23 cellular contexts compared by ENCODE assay signal in the genomic region with DNA sequence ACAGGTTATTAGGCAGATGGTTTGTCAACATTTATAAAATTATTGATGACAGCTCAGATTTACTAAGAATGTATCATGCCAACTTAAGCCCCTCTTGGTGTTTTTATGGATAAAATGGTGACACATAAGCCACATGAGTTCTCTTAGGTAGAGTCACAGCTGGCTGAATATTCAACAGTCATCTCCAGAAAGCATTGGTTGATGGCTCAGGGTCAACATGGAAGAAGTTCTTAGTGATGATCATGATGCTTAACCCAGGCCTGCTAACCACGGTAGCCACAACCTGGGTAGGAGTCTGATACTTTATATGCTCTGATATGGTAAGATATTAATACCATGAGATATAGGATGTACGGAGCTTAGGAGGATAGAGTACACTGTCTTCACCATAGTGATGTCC.
"Had no signal": no experiment of that assay in that cellular context is flagged by ENCODE, and none has a peak within 500 bp of the region (broad histone marks: within the 10 kb centered on the region; RNA-seq: fewer than 3 reads in every experiment).

No MANE protein-coding gene starts in this region.

- H3K9me3 Mint-ChIP-seq: activated T-cell treated with anti-CD3 and anti-CD28 coated beads, Interleukin-2, amount 50 U/mL, for 24 hours; activated T-helper 2 cell treated with anti-CD3 and anti-CD28 coated beads, Interferon-gamma antibody, Interleukin-2, Interleukin-4, amounts not matched to agents 10 μg/mL and 5 μg/mL and 100 μg/mL, durations not matched to agents 14 hours and 24 hours and 36 hours; stimulated activated naive CD8-positive, alpha-beta T cell treated with anti-CD3 and anti-CD28 coated beads, Interleukin-15, Interleukin-2, amounts not matched to agents 100 ng/mL and 50 ng/mL, for 24 hours; T-cell; T-helper 2 cell treated with Interferon-gamma antibody and Interleukin-4, amounts not matched to agents 5 μg/mL and 100 μg/mL, for 36 hours; type B pancreatic cell had no signal

- DNase-seq: activated CD4-positive, alpha-beta T cell treated with anti-CD3 and anti-CD28 coated beads, Interleukin-2, amount 50 U/mL, for 1 hour; activated CD8-positive, alpha-beta memory T cell treated with anti-CD3 and anti-CD28 coated beads, Interleukin-2, amount 50 U/mL, for 4 hours; activated T-cell treated with anti-CD3 and anti-CD28 coated beads, Interleukin-2, amount 50 U/mL, for 24 hours; cerebellar nuclear complex; colonic mucosa; effector CD8-positive, alpha-beta T cell; esophagus squamous epithelium; foreskin melanocyte; left ventricle myocardium superior; sigmoid colon; small intestine; substantia nigra; T-cell; uterus had no signal

- H3K27ac ChIP-seq: ascending aorta, colonic mucosa, epithelial cell of prostate, esophagus squamous epithelium, uterus had no signal

- H3K4me1 Mint-ChIP-seq: brain, nephron, T-cell had no signal

- H3K27ac Mint-ChIP-seq: activated naive CD8-positive, alpha-beta T cell; activated T-cell treated with anti-CD3 and anti-CD28 coated beads, Interleukin-2, amount 50 U/mL, for 24 hours; activated T-helper 2 cell treated with anti-CD3 and anti-CD28 coated beads, Interferon-gamma antibody, Interleukin-2, Interleukin-4, amounts not matched to agents 10 μg/mL and 5 μg/mL and 100 μg/mL, durations not matched to agents 14 hours and 24 hours and 36 hours; nephron; stimulated activated naive CD8-positive, alpha-beta T cell treated with anti-CD3 and anti-CD28 coated beads, Interleukin-15, Interleukin-2, amounts not matched to agents 100 ng/mL and 50 ng/mL, for 24 hours; T-cell; T-helper 2 cell treated with Interferon-gamma antibody and Interleukin-4, amounts not matched to agents 5 μg/mL and 100 μg/mL, for 36 hours; type B pancreatic cell had no signal

- H3K4me3 Mint-ChIP-seq: activated naive CD8-positive, alpha-beta T cell; activated T-cell treated with anti-CD3 and anti-CD28 coated beads, Interleukin-2, amount 50 U/mL, for 24 hours; brain; nephron; stimulated activated naive CD8-positive, alpha-beta T cell treated with anti-CD3 and anti-CD28 coated beads, Interleukin-15, Interleukin-2, amounts not matched to agents 100 ng/mL and 50 ng/mL, for 24 hours; T-cell; T-helper 2 cell treated with Interferon-gamma antibody and Interleukin-4, amounts not matched to agents 5 μg/mL and 100 μg/mL, for 36 hours; type B pancreatic cell had no signal

- H3K36me3 Mint-ChIP-seq: activated naive CD8-positive, alpha-beta T cell; brain; T-cell; type B pancreatic cell had no signal

- H3K27me3 Mint-ChIP-seq: stimulated activated naive CD8-positive, alpha-beta T cell treated with anti-CD3 and anti-CD28 coated beads, Interleukin-15, Interleukin-2, amounts not matched to agents 100 ng/mL and 50 ng/mL, for 24 hours had no signal

- ATAC-seq: left ventricle myocardium superior, T-cell had no signal
